20 cellular contexts compared by ENCODE assay signal in the genomic region with DNA sequence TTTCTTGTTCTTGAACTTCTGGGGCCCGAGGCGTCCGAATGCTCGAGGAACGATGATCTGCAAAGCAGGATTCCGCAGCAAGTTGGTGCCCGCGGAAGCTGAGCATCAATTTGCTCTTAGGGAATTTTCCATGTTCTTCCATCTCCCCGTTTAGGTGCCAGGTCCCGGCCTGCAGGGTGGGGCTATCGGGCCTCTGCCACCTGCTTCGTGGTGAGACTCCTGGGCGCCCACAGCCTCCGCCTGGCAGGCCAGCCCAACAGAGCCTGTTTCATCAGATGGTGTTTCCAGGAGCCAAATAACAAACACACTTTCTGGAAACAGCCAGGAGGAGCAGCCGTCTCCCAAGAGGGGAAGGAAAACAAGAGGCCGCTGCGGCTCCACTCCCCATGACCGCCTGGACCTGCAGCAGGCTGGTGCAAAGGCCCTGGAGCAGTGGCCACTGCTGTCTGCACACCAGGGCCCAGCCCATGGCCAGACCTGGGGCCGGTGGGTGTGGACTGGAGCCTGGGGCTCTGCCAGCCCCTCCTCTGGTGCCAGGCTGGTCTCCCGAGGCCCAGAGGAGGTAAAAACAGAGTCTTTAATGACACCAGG. TPM values are rescaled to one million over a fixed set of nuclear protein-coding genes. Genes with fewer than 3 reads are reported as not detected.
A peak's percentile ranks its signal among the peaks of the same experiment; 100 is the strongest.
DNase-seq lines count a peak whose midpoint lies in the region; ATAC-seq and TF ChIP-seq lines count a peak whose summit lies in the region.
"Had no signal": no experiment of that assay in that cellular context is flagged by ENCODE, and none has a peak within 500 bp of the region (broad histone marks: within the 10 kb centered on the region; RNA-seq: fewer than 3 reads in every experiment).

No MANE protein-coding gene starts in this region.

- no peak for TF ChIP-seq POLR2A in esophagus muscularis mucosa (IDR thresholded peaks at IDR 0.05; ENCODE audit: low read depth)

- peak; percentile 23 for ATAC-seq in Right ventricle myocardium inferior
- no peak for ATAC-seq in left cardiac atrium
- no peak for ATAC-seq in GM19397 (IDR thresholded peaks at IDR 0.05; ENCODE audit: unreplicated experiment)

- H3K4me1 ChIP-seq in esophagus muscularis mucosa, result peaks cover 36 to 100% (median 88%) of the 10 kb centered on the region in 4 donors

- no peaks in the 10 kb centered on the region for H3K9me3 ChIP-seq in esophagus muscularis mucosa
- H3K9me3 ChIP-seq: upper lobe of left lung had no signal

- no peak overlapping the region for H3K4me3 Mint-ChIP-seq in nephron
- H3K4me3 Mint-ChIP-seq in type B pancreatic cell, result no peak overlapping the region
- H3K4me3 Mint-ChIP-seq in Calu3 (ENCODE audit: low read depth, unreplicated experiment), result no peak overlapping the region
- H3K4me3 Mint-ChIP-seq: activated CD4-positive, alpha-beta memory T cell treated with anti-CD3 and anti-CD28 coated beads, Interleukin-2, amount 10 ng/mL, durations not matched to agents 7 days and 5 days; activated naive CD8-positive, alpha-beta T cell treated with anti-CD3 and anti-CD28 coated beads for 36 hours; T-helper 1 cell treated with Interleukin-12 subunit alpha and Interleukin-12 subunit beta and Interleukin-4 antibody, amounts not matched to agents 30 μg/mL and 1 μg/mL, for 36 hours had no signal

- peaks cover 11% of the 10 kb centered on the region for H3K4me1 Mint-ChIP-seq in nephron
- H3K4me1 Mint-ChIP-seq in type B pancreatic cell (ENCODE audit: unreplicated experiment), result peaks cover 6% of the 10 kb centered on the region
- H3K4me1 Mint-ChIP-seq in Calu3 (ENCODE audit: low read depth, unreplicated experiment), result no peaks in the 10 kb centered on the region
- H3K4me1 Mint-ChIP-seq: activated CD4-positive, alpha-beta memory T cell treated with anti-CD3 and anti-CD28 coated beads, Interleukin-2, amount 10 ng/mL, durations not matched to agents 7 days and 5 days; activated naive CD8-positive, alpha-beta T cell treated with anti-CD3 and anti-CD28 coated beads for 36 hours had no signal

- H3K27me3 Mint-ChIP-seq in nephron (ENCODE audit: low read depth) (peaks cover 6% of the 10 kb centered on the region), type B pancreatic cell (peaks cover 2% of the 10 kb centered on the region), Calu3 (ENCODE audit: unreplicated experiment) (peaks cover 27% of the 10 kb centered on the region)
- H3K27me3 Mint-ChIP-seq: activated CD4-positive, alpha-beta memory T cell treated with anti-CD3 and anti-CD28 coated beads, Interleukin-2, amount 10 ng/mL, durations not matched to agents 7 days and 5 days; activated naive CD8-positive, alpha-beta T cell treated with anti-CD3 and anti-CD28 coated beads for 36 hours had no signal

- TF ChIP-seq EP300 in esophagus muscularis mucosa (IDR thresholded peaks at IDR 0.05), result no peak

- 63% methylated on average over 14 of the region's 20 CpGs for WGBS in esophagus muscularis mucosa

- peak; percentile 58 for DNase-seq in Right ventricle myocardium inferior (ENCODE audit: missing footprints)
- no peak for DNase-seq in left cardiac atrium
- DNase-seq in esophagus muscularis mucosa (ENCODE audit: extremely low spot score), result no peak
- no peak for DNase-seq in type B pancreatic cell (ENCODE audit: extremely low spot score, unreplicated experiment)
- no peak for DNase-seq in Calu3
- no peak for DNase-seq in activated CD4-positive, alpha-beta T cell treated with anti-CD3 and anti-CD28 coated beads for 1 hour
- DNase-seq: activated CD4-positive, alpha-beta memory T cell treated with anti-CD3 and anti-CD28 coated beads, Interleukin-2, amount 10 ng/mL, durations not matched to agents 7 days and 5 days; activated naive CD8-positive, alpha-beta T cell treated with anti-CD3 and anti-CD28 coated beads for 36 hours; activated T-cell treated with anti-CD3 and anti-CD28 coated beads, Interleukin-2, amount 50 U/mL, for 48 hours; H7; hypothalamus; occipital lobe; SHP77; small intestine; WERI-Rb-1 had no signal

- H3K4me3 ChIP-seq in esophagus muscularis mucosa, result no peak overlapping the region
- H3K4me3 ChIP-seq: upper lobe of left lung had no signal

- H3K36me3 Mint-ChIP-seq in nephron (ENCODE audit: low read depth) (no peaks in the 10 kb centered on the region), type B pancreatic cell (no peaks in the 10 kb centered on the region), Calu3 (ENCODE audit: insufficient read depth, unreplicated experiment) (no peaks in the 10 kb centered on the region)
- H3K36me3 Mint-ChIP-seq: activated naive CD8-positive, alpha-beta T cell treated with anti-CD3 and anti-CD28 coated beads for 36 hours had no signal

- BruUV-seq in Calu3 (replicated peaks; lab: Mats Ljungman, UMichigan), result no TSS peak

- peak in 1 of 3 experiments; percentile 18 for TF ChIP-seq CTCF in esophagus muscularis mucosa (IDR thresholded peaks at IDR 0.05)
- TF ChIP-seq CTCF in nephron (IDR thresholded peaks at IDR 0.05; ENCODE audit: unreplicated experiment in 3 of 3), result no peak
- TF ChIP-seq CTCF in type B pancreatic cell (conservative IDR thresholded peaks at IDR 0.05), result no peak
- no peak for TF ChIP-seq CTCF in Calu3 (IDR thresholded peaks at IDR 0.05; ENCODE audit: unreplicated experiment)

- H3K27ac Mint-ChIP-seq in nephron, result peak overlapping the region in 2 of 3 experiments; percentile 34
- peak overlapping the region; percentile 16 for H3K27ac Mint-ChIP-seq in type B pancreatic cell
- no peak overlapping the region for H3K27ac Mint-ChIP-seq in Calu3 (ENCODE audit: unreplicated experiment)
- H3K27ac Mint-ChIP-seq: activated CD4-positive, alpha-beta memory T cell treated with anti-CD3 and anti-CD28 coated beads, Interleukin-2, amount 10 ng/mL, durations not matched to agents 7 days and 5 days; activated naive CD8-positive, alpha-beta T cell treated with anti-CD3 and anti-CD28 coated beads for 36 hours; T-helper 1 cell treated with Interleukin-12 subunit alpha and Interleukin-12 subunit beta and Interleukin-4 antibody, amounts not matched to agents 30 μg/mL and 1 μg/mL, for 36 hours had no signal

- peak overlapping the region; percentile 83 to 95 (median 92) for H3K27ac ChIP-seq in esophagus muscularis mucosa (replicated peaks in 1 of 4)
- H3K27ac ChIP-seq: C4-2B, WERI-Rb-1 had no signal

- no peaks in the 10 kb centered on the region for H3K36me3 ChIP-seq in esophagus muscularis mucosa
- H3K36me3 ChIP-seq: upper lobe of left lung, WERI-Rb-1 had no signal

- H3K9me3 Mint-ChIP-seq in nephron (no peaks in the 10 kb centered on the region), type B pancreatic cell (no peaks in the 10 kb centered on the region), Calu3 (ENCODE audit: low read depth, unreplicated experiment) (no peaks in the 10 kb centered on the region)
- H3K9me3 Mint-ChIP-seq: activated CD4-positive, alpha-beta memory T cell treated with anti-CD3 and anti-CD28 coated beads, Interleukin-2, amount 10 ng/mL, durations not matched to agents 7 days and 5 days; activated naive CD8-positive, alpha-beta T cell treated with anti-CD3 and anti-CD28 coated beads for 36 hours; T-helper 1 cell treated with Interleukin-12 subunit alpha and Interleukin-12 subunit beta and Interleukin-4 antibody, amounts not matched to agents 30 μg/mL and 1 μg/mL, for 36 hours had no signal

- intact Hi-C loops in Right ventricle myocardium inferior (cut with DNase I), result loop anchor here (5.0 kb wide), 1 partner anchor 37 kb away; no protein-coding TSS in a partner anchor
- intact Hi-C loops in left cardiac atrium (cut with DNase I), result no loop called here
- intact Hi-C loops in esophagus muscularis mucosa (cut with DNase I), result no loop called here
- intact Hi-C loops in Calu3 (cut with micrococcal nuclease; ENCODE audit: unreplicated experiment), result no loop called here

- no peaks in the 10 kb centered on the region for H3K27me3 ChIP-seq in esophagus muscularis mucosa
- H3K27me3 ChIP-seq: upper lobe of left lung had no signal

- CTCF ChIA-PET in Calu3 (lab: Charles Lee), result no interaction called here

RNA-seq across cellular contexts. Expression of gene SLX9, which starts 54.8 kb away (rescaled TPM):
- total RNA-seq in Right ventricle myocardium inferior (66.5 TPM), left cardiac atrium (10 to 100 TPM; 26.1 to 28.6 TPM), esophagus muscularis mucosa (10 to 100 TPM; 20.8 to 59.3 (median 27.6) TPM), type B pancreatic cell (ENCODE audit: low replicate concordance) (25.6 and 33.3 TPM in 2 replicates), Calu3 (2022) (24.6 and 28.6 TPM in 2 replicates)
